In genomic region chr1:51519048-51519856, GRCh38 we compare ENCODE assay signal across 1 cellular context.
TF ChIP-seq lines count a peak whose summit lies in the region.

EPS15 (minus strand) TSS chr1:51519266; CDS start chr1:51519231, 35 bp downstream.

TF ChIP-seq in K562, 482 proteins besides CTCF, POLR2A, EP300 and RAD21 (continued from another document and continues in another):
- TF ChIP-seq PPARD (CRISPR knock-in tag; IDR thresholded peaks at IDR 0.05), result 0 out of 2 replicates have a peak, but pooled peaks have one; percentile 10
- peak; percentile 68; the same call in 1 of the 2 replicates for TF ChIP-seq RNF2 (IDR thresholded peaks at IDR 0.05)
- 0 out of 2 replicates have a peak, but pooled peaks have one; percentile 36 for TF ChIP-seq HINFP (tag; conservative IDR thresholded peaks at IDR 0.05; ENCODE audit: low read depth)
- peak; percentile 37 for TF ChIP-seq EP400 (IDR thresholded peaks at IDR 0.05)
- TF ChIP-seq ELF2 (CRISPR knock-in tag; IDR thresholded peaks at IDR 0.05), result no peak
- 0 out of 2 replicates have a peak, but pooled peaks have one; percentile 63 for TF ChIP-seq ZNF41 (CRISPR knock-in tag; conservative IDR thresholded peaks at IDR 0.05)
- no peak for TF ChIP-seq SMARCC2 (IDR thresholded peaks at IDR 0.05; ENCODE audit: low read depth)
- peak; percentile 81; the same call in 1 of the 2 replicates for TF ChIP-seq ZNF695 (CRISPR knock-in tag; IDR thresholded peaks at IDR 0.05)
- TF ChIP-seq HOMEZ (CRISPR knock-in tag; IDR thresholded peaks at IDR 0.05), result no peak
- TF ChIP-seq CBX3 (IDR thresholded peaks at IDR 0.05; ENCODE audit: borderline replicate concordance in 1 of 2, low read length in 2 of 2), result peak in 1 of 2 experiments; percentile 73; a peak in 1 of 3 replicates
- peak; percentile 30; the same call in 1 of the 2 replicates for TF ChIP-seq ZBTB7A (IDR thresholded peaks at IDR 0.05; ENCODE audit: borderline replicate concordance, control insufficient read depth, low read depth, low read length)
- no peak for TF ChIP-seq ZBTB12 (CRISPR knock-in tag; IDR thresholded peaks at IDR 0.05)
- TF ChIP-seq ZNF778 (CRISPR knock-in tag; IDR thresholded peaks at IDR 0.05), result no peak
- no peak for TF ChIP-seq ZNF121 (CRISPR knock-in tag; conservative IDR thresholded peaks at IDR 0.05)
- TF ChIP-seq ATF4 (CRISPR knock-in tag; IDR thresholded peaks at IDR 0.05), result peak; percentile 57; the same call in 1 of the 2 replicates
- TF ChIP-seq FOXJ3 (CRISPR knock-in tag; IDR thresholded peaks at IDR 0.05), result no peak
- TF ChIP-seq NCOR1 (IDR thresholded peaks at IDR 0.05), result peak; percentile 6; the same call in 1 of the 2 replicates
- no peak; the same call in 1 of the 2 replicates for TF ChIP-seq ZNF592 (IDR thresholded peaks at IDR 0.05)
- no peak for TF ChIP-seq SMC3 (conservative IDR thresholded peaks at IDR 0.05; ENCODE audit: insufficient read depth, low read depth, low read length)
- no peak for TF ChIP-seq ZNF583 (CRISPR knock-in tag; IDR thresholded peaks at IDR 0.05)
- TF ChIP-seq SMAD4 (CRISPR knock-in tag; conservative IDR thresholded peaks at IDR 0.05), result peak; percentile 82
- TF ChIP-seq BMI1 (IDR thresholded peaks at IDR 0.05; ENCODE audit: low read length), result no peak
- TF ChIP-seq POLR2H (tag; IDR thresholded peaks at IDR 0.05; ENCODE audit: low read depth), result 0 out of 2 replicates have a peak, but pooled peaks have one; percentile 42
- TF ChIP-seq XRCC4 (IDR thresholded peaks at IDR 0.05; ENCODE audit: extremely low read depth, insufficient read depth, insufficient read length), result no peak
- TF ChIP-seq MAFK (IDR thresholded peaks at IDR 0.05; ENCODE audit: low read length), result no peak
- TF ChIP-seq MLX (CRISPR knock-in tag; conservative IDR thresholded peaks at IDR 0.05), result 0 out of 4 replicates have a peak, but pooled peaks of 1 of the 2 experiments have one; percentile 49
- TF ChIP-seq SNAPC5 (CRISPR knock-in tag; IDR thresholded peaks at IDR 0.05), result no peak
- TF ChIP-seq NFRKB (IDR thresholded peaks at IDR 0.05; ENCODE audit: low read depth), result peak; percentile 15; the same call in 1 of the 2 replicates
- TF ChIP-seq ZNF253 (CRISPR knock-in tag; conservative IDR thresholded peaks at IDR 0.05), result no peak
- TF ChIP-seq CXXC5 (CRISPR knock-in tag; IDR thresholded peaks at IDR 0.05), result peak; percentile 60
- no peak for TF ChIP-seq ZNF217 (CRISPR knock-in tag; IDR thresholded peaks at IDR 0.05)
- no peak for TF ChIP-seq ZFPM2 (CRISPR knock-in tag; IDR thresholded peaks at IDR 0.05)
- TF ChIP-seq GTF2E2 (tag; IDR thresholded peaks at IDR 0.05), result no peak
- peak in 1 of 2 experiments; percentile 74; a peak in 2 of 4 replicates for TF ChIP-seq NONO (IDR thresholded peaks at IDR 0.05; ENCODE audit: low read depth in 2 of 2, low read length in 1 of 2)
- TF ChIP-seq BACH1 (tag; IDR thresholded peaks at IDR 0.05), result peak; percentile 31; the same call in 1 of the 2 replicates
- peak; percentile 83 for TF ChIP-seq E2F1 (CRISPR knock-in tag; IDR thresholded peaks at IDR 0.05)
- TF ChIP-seq PHB (CRISPR knock-in tag; IDR thresholded peaks at IDR 0.05), result no peak
- peak; percentile 41 for TF ChIP-seq JUND (IDR thresholded peaks at IDR 0.05; ENCODE audit: borderline replicate concordance, low read depth, low read length)
- TF ChIP-seq JUND (tag; IDR thresholded peaks at IDR 0.05; ENCODE audit: borderline replicate concordance, low read depth, low read length), result no peak; the same call in 1 of the 3 replicates
- peak; percentile 89 for TF ChIP-seq TOE1 (IDR thresholded peaks at IDR 0.05; ENCODE audit: borderline replicate concordance)
- TF ChIP-seq TOE1 (CRISPR knock-in tag; IDR thresholded peaks at IDR 0.05; ENCODE audit: borderline replicate concordance, low read depth), result no peak
- no peak for TF ChIP-seq PURB (CRISPR knock-in tag; IDR thresholded peaks at IDR 0.05; ENCODE audit: low read depth)
- peak; percentile 82; the same call in 1 of the 2 replicates for TF ChIP-seq HIVEP1 (CRISPR knock-in tag; IDR thresholded peaks at IDR 0.05)
- peak in 2 of 3 experiments; percentile 80 to 88 for TF ChIP-seq YY1 (IDR thresholded peaks at IDR 0.05; ENCODE audit: borderline replicate concordance in 1 of 3, control insufficient read depth in 1 of 3, extremely low read depth in 1 of 3, insufficient read depth in 3 of 3, insufficient read length in 1 of 3, insufficient replicate concordance in 2 of 3, low read depth in 1 of 3, low read length in 2 of 3)
- no peak for TF ChIP-seq CREB3 (tag; conservative IDR thresholded peaks at IDR 0.05; ENCODE audit: low read depth)
- TF ChIP-seq SFPQ (IDR thresholded peaks at IDR 0.05; ENCODE audit: low read depth, low read length), result no peak
- no peak for TF ChIP-seq CREBBP (IDR thresholded peaks at IDR 0.05; ENCODE audit: low read depth, low read length)
- peak; percentile 90; the same call in 1 of the 2 replicates for TF ChIP-seq ZNF3 (CRISPR knock-in tag; IDR thresholded peaks at IDR 0.05)
- TF ChIP-seq YBX1 (IDR thresholded peaks at IDR 0.05), result no peak
- peak; percentile 59; the same call in 1 of the 2 replicates for TF ChIP-seq ZNF263 (CRISPR knock-in tag; IDR thresholded peaks at IDR 0.05; ENCODE audit: borderline replicate concordance)
- no peak for TF ChIP-seq ZBTB5 (IDR thresholded peaks at IDR 0.05)
